ENCODE assay signal across 10 cellular contexts in the genomic region with DNA sequence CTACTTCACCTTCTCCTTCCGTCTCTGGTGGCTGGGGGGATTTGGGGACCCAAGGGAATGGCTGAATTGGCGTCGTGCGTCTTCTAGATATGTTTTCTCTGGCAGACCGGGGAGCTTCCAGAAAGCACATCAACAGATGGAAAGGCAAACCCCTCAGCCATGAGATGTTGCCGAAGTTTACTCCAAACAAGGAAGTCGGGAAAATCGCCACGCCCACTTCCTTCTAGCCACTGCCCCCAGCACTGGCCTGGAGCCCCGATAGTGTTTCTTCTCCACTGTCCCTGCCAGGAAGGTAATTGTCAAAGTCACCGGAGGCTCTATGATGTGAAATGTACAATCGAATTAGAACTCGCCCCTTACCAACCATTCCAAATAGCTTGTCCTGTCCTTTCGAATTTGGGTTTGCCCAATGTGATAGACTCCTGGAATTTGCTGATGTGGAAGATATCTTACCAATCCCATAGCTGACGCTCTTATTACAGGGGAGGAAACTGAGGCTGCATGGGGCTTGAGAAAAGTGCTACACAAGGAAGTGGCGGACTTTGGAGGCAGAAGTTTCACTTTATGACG.
DNase-seq lines count a peak whose midpoint lies in the region; ATAC-seq and TF ChIP-seq lines count a peak whose summit lies in the region.
"Had no signal": no experiment of that assay in that cellular context is flagged by ENCODE, and none has a peak within 500 bp of the region (broad histone marks: within the 10 kb centered on the region; RNA-seq: fewer than 3 reads in every experiment).

No MANE protein-coding gene starts in this region.

- H4K8ac ChIP-seq in mesendoderm (ENCODE audit: low read depth, low read length), result no peak overlapping the region

- H2BK5ac ChIP-seq in mesendoderm (ENCODE audit: low read length), result no peak overlapping the region

- H2BK15ac ChIP-seq in mesendoderm (replicated peaks; ENCODE audit: low read depth), result no peak overlapping the region

- no peaks in the 10 kb centered on the region for H3K79me1 ChIP-seq in mesendoderm (ENCODE audit: low read length)

- H3K27ac Mint-ChIP-seq in activated T-cell treated with anti-CD3 and anti-CD28 coated beads, Interleukin-2, amount 50 U/mL, for 24 hours, result no peak overlapping the region
- H3K27ac Mint-ChIP-seq in activated CD4-positive, alpha-beta T cell treated with anti-CD3 and anti-CD28 coated beads, Interleukin-2, amount 10 ng/mL, durations not matched to agents 7 days and 5 days, result no peak overlapping the region
- H3K27ac Mint-ChIP-seq: CD4-positive, CD25-positive, alpha-beta regulatory T cell had no signal

- H3K9ac ChIP-seq in mesendoderm (ENCODE audit: low read length), result peak overlapping the region; percentile 50

- H3K4me1 ChIP-seq in mesendoderm (ENCODE audit: control insufficient read depth, low read depth, low read length), result no peaks in the 10 kb centered on the region
- H3K4me1 ChIP-seq in upper lobe of right lung, result no peaks in the 10 kb centered on the region

- no peak for ATAC-seq in upper lobe of right lung
- ATAC-seq: HCT116 had no signal

- H3K27me3 Mint-ChIP-seq in activated T-cell treated with anti-CD3 and anti-CD28 coated beads, Interleukin-2, amount 50 U/mL, for 24 hours, result peaks cover 61% of the 10 kb centered on the region
- H3K27me3 Mint-ChIP-seq in activated CD4-positive, alpha-beta T cell treated with anti-CD3 and anti-CD28 coated beads, Interleukin-2, amount 10 ng/mL, durations not matched to agents 7 days and 5 days, result peaks cover 47% of the 10 kb centered on the region

- TF ChIP-seq CTCF in dorsolateral prefrontal cortex (IDR thresholded peaks at IDR 0.05 in 54 of 56, conservative IDR thresholded peaks at IDR 0.05 in 2 of 56; ENCODE audit: low read depth in 1 of 56, partially characterized antibody in 56 of 56), result no peak
- TF ChIP-seq CTCF in upper lobe of right lung (IDR thresholded peaks at IDR 0.05), result no peak

- WGBS in mesendoderm (ENCODE audit: extremely low coverage, insufficient coverage, low lambda C conversion rate), result no CpG with 5 or more reads among the region's 17 CpGs

- no peak overlapping the region for H2AK5ac ChIP-seq in mesendoderm (ENCODE audit: low read length)

- no peaks in the 10 kb centered on the region for H3K9me3 ChIP-seq in upper lobe of right lung

- H3K4me3 Mint-ChIP-seq in activated T-cell treated with anti-CD3 and anti-CD28 coated beads, Interleukin-2, amount 50 U/mL, for 24 hours, result peak overlapping the region; percentile 15
- no peak overlapping the region for H3K4me3 Mint-ChIP-seq in activated CD4-positive, alpha-beta T cell treated with anti-CD3 and anti-CD28 coated beads, Interleukin-2, amount 10 ng/mL, durations not matched to agents 7 days and 5 days

- H3K18ac ChIP-seq in mesendoderm (ENCODE audit: low read length), result no peak overlapping the region

- POLR2A ChIA-PET in activated CD4-positive, alpha-beta T cell treated with anti-CD3 and anti-CD28 coated beads, Interleukin-2, amount 10 ng/mL, durations not matched to agents 7 days and 5 days (lab: Charles Lee), result no interaction called here

- intact Hi-C loops in dorsolateral prefrontal cortex (cut with DNase I), result no loop called here
- intact Hi-C loops in upper lobe of right lung (cut with DNase I), result no loop called here

- H3K27ac ChIP-seq in dorsolateral prefrontal cortex (peak overlapping the region in 2 of 59 donors; percentile 17 to 29), mesendoderm (ENCODE audit: low read depth, low read length) (no peak overlapping the region), upper lobe of right lung (no peak overlapping the region)

- no peak overlapping the region for H3K23ac ChIP-seq in mesendoderm (ENCODE audit: low read length)

- no peaks in the 10 kb centered on the region for H3K36me3 Mint-ChIP-seq in activated T-cell treated with anti-CD3 and anti-CD28 coated beads, Interleukin-2, amount 50 U/mL, for 24 hours (ENCODE audit: low read depth)
- H3K36me3 Mint-ChIP-seq in activated CD4-positive, alpha-beta T cell treated with anti-CD3 and anti-CD28 coated beads, Interleukin-2, amount 10 ng/mL, durations not matched to agents 7 days and 5 days (ENCODE audit: low read depth), result no peaks in the 10 kb centered on the region
- H3K36me3 Mint-ChIP-seq: CD4-positive, CD25-positive, alpha-beta regulatory T cell had no signal

- peak overlapping the region; percentile 94 for H3K4me2 ChIP-seq in mesendoderm (ENCODE audit: low read length)

- H3K36me3 ChIP-seq in mesendoderm (ENCODE audit: control insufficient read depth, insufficient read depth, low read length), result no peaks in the 10 kb centered on the region
- no peaks in the 10 kb centered on the region for H3K36me3 ChIP-seq in upper lobe of right lung

- H3K56ac ChIP-seq in mesendoderm (ENCODE audit: low read length), result peak overlapping the region; percentile 74

- H4K5ac ChIP-seq in mesendoderm (ENCODE audit: low read length), result no peak overlapping the region

- no peak overlapping the region for H3K4ac ChIP-seq in mesendoderm (ENCODE audit: low read depth, low read length)

- CTCF ChIA-PET in activated CD4-positive, alpha-beta T cell treated with anti-CD3 and anti-CD28 coated beads, Interleukin-2, amount 10 ng/mL, durations not matched to agents 7 days and 5 days (lab: Charles Lee), result no interaction called here

- no peaks in the 10 kb centered on the region for H3K79me2 ChIP-seq in mesendoderm (ENCODE audit: control insufficient read depth, insufficient read depth, low read length)

- H3K4me1 Mint-ChIP-seq in activated T-cell treated with anti-CD3 and anti-CD28 coated beads, Interleukin-2, amount 50 U/mL, for 24 hours (ENCODE audit: low read depth), result peaks cover 10% of the 10 kb centered on the region
- H3K4me1 Mint-ChIP-seq in activated CD4-positive, alpha-beta T cell treated with anti-CD3 and anti-CD28 coated beads, Interleukin-2, amount 10 ng/mL, durations not matched to agents 7 days and 5 days, result peaks cover 9% of the 10 kb centered on the region

- no peak for DNase-seq in activated T-cell treated with anti-CD3 and anti-CD28 coated beads, Interleukin-2, amount 50 U/mL, for 24 hours
- DNase-seq in activated T-cell treated with anti-CD3 and anti-CD28 coated beads, Interleukin-2, amount 50 U/mL, for 1 hour, result no peak
- DNase-seq in dorsolateral prefrontal cortex (no peak), mesendoderm (peak; percentile 71), upper lobe of right lung (no peak), NK-92 (lab: John Stamatoyannopoulos, UW; ENCODE audit: unreplicated experiment) (no peak), midbrain (lab: John Stamatoyannopoulos, UW) (no peak)
- DNase-seq in activated CD4-positive, alpha-beta T cell treated with anti-CD3 and anti-CD28 coated beads, Interleukin-2, amount 10 ng/mL, durations not matched to agents 7 days and 5 days, result no peak
- DNase-seq: CD4-positive, CD25-positive, alpha-beta regulatory T cell had no signal

- H3K27me3 ChIP-seq in dorsolateral prefrontal cortex, result peaks cover 0 to 93% (median 37%) of the 10 kb centered on the region in 45 donors
- H3K27me3 ChIP-seq in mesendoderm (ENCODE audit: insufficient read depth, low read length, poor library complexity), result no peaks in the 10 kb centered on the region
- H3K27me3 ChIP-seq in upper lobe of right lung, result peaks cover 43% of the 10 kb centered on the region

- no peaks in the 10 kb centered on the region for H3K9me3 Mint-ChIP-seq in activated T-cell treated with anti-CD3 and anti-CD28 coated beads, Interleukin-2, amount 50 U/mL, for 24 hours
- no peaks in the 10 kb centered on the region for H3K9me3 Mint-ChIP-seq in activated CD4-positive, alpha-beta T cell treated with anti-CD3 and anti-CD28 coated beads, Interleukin-2, amount 10 ng/mL, durations not matched to agents 7 days and 5 days

- peak overlapping the region; percentile 24 to 68 (median 53) for H3K4me3 ChIP-seq in dorsolateral prefrontal cortex
- H3K4me3 ChIP-seq in mesendoderm (ENCODE audit: low read length), result peak overlapping the region; percentile 66
- H3K4me3 ChIP-seq in upper lobe of right lung, result peak overlapping the region; percentile 33

- H2BK120ac ChIP-seq in mesendoderm (ENCODE audit: low read depth, low read length), result no peak overlapping the region
